8 cellular contexts compared by ENCODE assay signal in the genomic region with DNA sequence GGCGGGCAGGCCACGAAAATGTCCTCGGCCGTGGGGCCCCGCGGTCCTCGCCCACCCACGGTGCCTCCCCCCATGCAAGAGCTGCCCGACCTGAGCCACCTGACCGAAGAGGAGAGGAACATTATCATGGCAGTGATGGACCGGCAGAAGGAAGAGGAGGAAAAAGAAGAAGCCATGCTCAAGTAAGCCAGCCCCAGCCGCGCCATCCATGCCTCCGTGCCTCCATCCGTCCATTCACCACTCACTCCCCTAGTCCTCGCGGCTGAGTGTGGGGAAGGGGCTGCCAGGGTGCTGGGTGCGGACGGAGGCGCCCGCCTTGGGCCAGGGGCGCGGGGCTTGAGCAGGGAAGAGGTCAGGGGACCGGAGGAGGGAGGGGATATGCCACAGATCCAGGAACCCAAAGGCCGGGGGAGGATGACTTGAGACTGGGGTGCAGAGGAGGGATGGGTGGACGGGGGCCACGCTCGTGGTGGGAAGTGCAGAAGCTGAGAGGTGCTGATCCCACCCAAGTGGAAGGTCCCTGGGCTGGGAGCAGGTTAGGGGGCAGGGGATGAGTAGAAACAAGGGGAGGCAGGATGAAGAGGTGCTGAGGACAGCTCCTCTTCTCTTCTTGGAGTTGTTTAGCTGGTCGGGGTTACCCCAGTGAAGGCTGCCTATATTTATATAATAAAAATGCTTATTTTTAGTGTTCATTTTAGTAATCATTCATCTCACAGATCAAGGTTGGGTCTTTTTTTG. TPM values are rescaled to one million over a fixed set of nuclear protein-coding genes. Genes with fewer than 3 reads are reported as not detected.
DNase-seq lines count a peak whose midpoint lies in the region; ATAC-seq, FAIRE-seq and TF ChIP-seq lines count a peak whose summit lies in the region.

No MANE protein-coding gene starts in this region.

- TF ChIP-seq EP300 in H1 (IDR thresholded peaks at IDR 0.05; ENCODE audit: borderline replicate concordance in 1 of 2, low read depth in 2 of 2, low read length in 2 of 2) = no peak

- H4K8ac ChIP-seq in H1 (ENCODE audit: extremely low read depth, insufficient read depth, low read length) = peak overlapping the region; percentile 85; the same call in 1 of the 2 replicates

- H2AFZ ChIP-seq in H1 (ENCODE audit: low read length) = peak overlapping the region; percentile 78; the same call in 1 of the 2 replicates

- H4K5ac ChIP-seq in H1 (ENCODE audit: insufficient read length, low read depth, low read length) = no peak overlapping the region

- H3K27ac ChIP-seq in H1 (ENCODE audit: low read depth, low read length) = no peak overlapping the region

- no peak overlapping the region for H2AK5ac ChIP-seq in H1 (ENCODE audit: low read depth, low read length)

- H2BK5ac ChIP-seq in H1 (ENCODE audit: low read depth, low read length) = peak overlapping the region; percentile 63; the same call in 1 of the 2 replicates

- H3K14ac ChIP-seq in H1 (ENCODE audit: insufficient read length) = no peak overlapping the region

- no peaks in the 10 kb centered on the region for H3K79me1 ChIP-seq in H1 (ENCODE audit: low read depth, low read length)

- peak overlapping the region; percentile 81 to 91 for H3K4me2 ChIP-seq in H1 (ENCODE audit: insufficient read depth in 1 of 2, low read depth in 2 of 2, low read length in 2 of 2)

- H2BK15ac ChIP-seq in H1 (ENCODE audit: low read length) = no peak overlapping the region

- peaks cover 0 to 6% (median 1%) of the 10 kb centered on the region in 4 experiments; a peak in 2 of 7 replicates for H3K27me3 ChIP-seq in H1 (replicated peaks in 1 of 4; ENCODE audit: control insufficient read depth in 3 of 4, extremely low read depth in 1 of 4, insufficient read depth in 3 of 4, low read length in 3 of 4)

- POLR2A ChIA-PET in H1 (lab: Charles Lee; ENCODE audit: partially characterized antibody) = no interaction called here

- H2BK120ac ChIP-seq in H1 (replicated peaks; ENCODE audit: low read depth, low read length) = no peak overlapping the region

- H3K9me3 ChIP-seq in H1 (ENCODE audit: insufficient read depth in 2 of 2, low read depth in 1 of 2, low read length in 1 of 2) = no peaks in the 10 kb centered on the region

- peak overlapping the region; percentile 88 to 92 (median 90) for H3K4me3 ChIP-seq in H1 (ENCODE audit: extremely low read depth in 1 of 4, insufficient read depth in 2 of 4, low read depth in 3 of 4, low read length in 4 of 4)

- no peaks in the 10 kb centered on the region for H4K20me1 ChIP-seq in H1 (replicated peaks in 1 of 2; ENCODE audit: control insufficient read depth in 1 of 2, insufficient read depth in 2 of 2, low read length in 2 of 2)

- no peak for TF ChIP-seq CTCF in H1 (IDR thresholded peaks at IDR 0.05; ENCODE audit: control extremely low read depth in 1 of 3, insufficient read depth in 1 of 3, low read depth in 1 of 3, low read length in 3 of 3)

- WGBS in H1 (ENCODE audit: extremely low coverage in 1 of 2, insufficient coverage in 1 of 2, insufficient read length in 1 of 2, insufficient replicate concordance in 2 of 2, low coverage in 1 of 2, low lambda C conversion rate in 2 of 2, missing lambda C conversion rate in 1 of 2), 2 experiments = 3% methylated on average over 26 of the region's 29 CpGs; no CpG with 5 or more reads in 1 of the 2 experiments

- H3K36me3 ChIP-seq in H1 (ENCODE audit: control insufficient read depth in 2 of 4, insufficient read depth in 4 of 4, low read length in 3 of 4) = no peaks in the 10 kb centered on the region; a peak in 1 of 8 replicates

- CTCF ChIA-PET in H1 (lab: Charles Lee; ENCODE audit: partially characterized antibody) = interaction anchor here (1.1 kb wide), 1 partner anchor 182 kb away, joined by 3 read pairs; no protein-coding TSS in a partner anchor

- H3K23me2 ChIP-seq in H1 (ENCODE audit: low read depth, low read length) = peaks cover 8% of the 10 kb centered on the region; the same call in 1 of the 2 replicates

- DNase-seq in GM03348 (ENCODE audit: low spot score) (peak; percentile 54), H1 (ENCODE audit: low read depth in 1 of 2, low spot score in 2 of 2) (peak in 1 of 2 experiments; percentile 66), posterior vena cava (ENCODE audit: low spot score) (peak; percentile 72), NCI-H526 (lab: John Stamatoyannopoulos, UW) (no peak), GM19238 (ENCODE audit: insufficient read length, low spot score) (no peak)
- DNase-seq in stimulated activated CD4-positive, alpha-beta T cell treated with anti-CD3 and anti-CD28 coated beads, Interleukin-4, amount 100 ng/mL, for 1 hour = no peak

- peaks cover 0 to 3% (median 0%) of the 10 kb centered on the region in 4 experiments; a peak in 2 of 7 replicates for H3K4me1 ChIP-seq in H1 (replicated peaks in 1 of 4; ENCODE audit: control insufficient read depth in 3 of 4, insufficient read depth in 4 of 4, low read length in 3 of 4)

- ATAC-seq in HG03159 (IDR thresholded peaks at IDR 0.05; ENCODE audit: unreplicated experiment) = peak; percentile 22
- ATAC-seq in GM21360 (IDR thresholded peaks at IDR 0.05; ENCODE audit: unreplicated experiment) = no peak

- FAIRE-seq in H1 (lab: Jason Lieb, UNC) = no peak

- TF ChIP-seq POLR2A in H1 (IDR thresholded peaks at IDR 0.05; ENCODE audit: control extremely low read depth in 1 of 2, low read depth in 2 of 2, low read length in 2 of 2) = no peak

- H3K23ac ChIP-seq in H1 (ENCODE audit: insufficient read length) = no peak overlapping the region

- H4K91ac ChIP-seq in H1 (replicated peaks; ENCODE audit: insufficient read length, low read length) = no peak overlapping the region

- no peaks in the 10 kb centered on the region for H3K79me2 ChIP-seq in H1 (ENCODE audit: control insufficient read depth in 1 of 2, insufficient read depth in 2 of 2, low read length in 2 of 2)

- peak overlapping the region; percentile 50; the same call in 1 of the 2 replicates for H2BK12ac ChIP-seq in H1 (ENCODE audit: low read depth, low read length)

- H3K9ac ChIP-seq in H1 (replicated peaks in 1 of 4; ENCODE audit: extremely low read depth in 1 of 4, low read depth in 3 of 4, low read length in 3 of 4) = peak overlapping the region; percentile 39 to 62 (median 54); a peak in 6 of 7 replicates

- peak overlapping the region; percentile 60; the same call in 1 of the 2 replicates for H3K18ac ChIP-seq in H1 (ENCODE audit: extremely low read depth, low read length)

- intact Hi-C loops in posterior vena cava (cut with DNase I) = no loop called here

- H2BK20ac ChIP-seq in H1 (ENCODE audit: low read length) = no peak overlapping the region

- TF ChIP-seq RAD21 in H1 (IDR thresholded peaks at IDR 0.05 in 1 of 2, conservative IDR thresholded peaks at IDR 0.05 in 1 of 2; ENCODE audit: low read depth in 2 of 2, low read length in 2 of 2) = no peak

- no peak overlapping the region for H3K56ac ChIP-seq in H1 (replicated peaks; ENCODE audit: insufficient read length, low read depth, low read length)

- H3K4ac ChIP-seq in H1 (replicated peaks; ENCODE audit: insufficient read length, low read depth, low read length) = no peak overlapping the region

TF ChIP-seq in H1, 55 proteins besides CTCF, POLR2A, EP300 and RAD21:
- peak; percentile 58 for TF ChIP-seq ASH2L (IDR thresholded peaks at IDR 0.05; ENCODE audit: low read length)
- TF ChIP-seq PHF8 (conservative IDR thresholded peaks at IDR 0.05; ENCODE audit: low read depth, low read length) = peak; percentile 29; the same call in 1 of the 2 replicates
- TF ChIP-seq KDM4A (IDR thresholded peaks at IDR 0.05; ENCODE audit: low read depth, low read length, severe bottlenecking) = peak; percentile 96
- TF ChIP-seq NRF1 (IDR thresholded peaks at IDR 0.05; ENCODE audit: low read depth, low read length) = no peak

RNA-seq across cellular contexts. Expression of gene RIMS1, which starts 0.8 kb away (rescaled TPM):
- total RNA-seq in H1 (2021; fragmentation: NEBNext Ultra II Directional; extraction: Animal tissue kit (Norgen Biotek cat#: 25700)) = 2.3 TPM in 2 replicates
- 0.35 and 0.63 TPM in 2 replicates for polyA plus RNA-seq in H1 (2011; rRNA removed)
- polyA plus RNA-seq in H1 (2011; cell fraction: cytosol; rRNA removed) = 0.66 TPM
- 0.98 TPM for polyA plus RNA-seq in H1 (2011; cell fraction: nucleus; rRNA removed)
- polyA plus RNA-seq in H1 (2012, experiment 1 of 2) = 0.87 to 1.8 TPM (median 1.1 TPM) in 4 replicates
- polyA plus RNA-seq in H1 (2012, experiment 2 of 2) = 0.21 TPM
- 0.75 TPM for polyA plus RNA-seq in H1 (2013, experiment 1 of 2)
- 0.66 TPM for polyA plus RNA-seq in H1 (2013, experiment 2 of 2)
- 7.7 and 12.1 TPM in 2 replicates for polyA minus RNA-seq in H1 (2011; rRNA and poly(A)+ RNA removed)
- polyA minus RNA-seq in H1 (2011; cell fraction: cytosol; rRNA and poly(A)+ RNA removed) = 3.0 TPM
- 14.7 TPM for polyA minus RNA-seq in H1 (2011; cell fraction: nucleus; rRNA and poly(A)+ RNA removed)
- total RNA-seq in posterior vena cava = 10 to 100 TPM; 23.0 to 37.5 TPM

Comparison
In these comparisons a context has a peak if more than half of its experiments do, and no peak if none do; other contexts are left out.
1. DNase-seq: peak in GM03348 (single experiment) and posterior vena cava (single experiment); none in NCI-H526 (0 of 2), GM19238 (single experiment) and stimulated activated CD4-positive, alpha-beta T cell treated with anti-CD3 and anti-CD28 coated beads, Interleukin-4, amount 100 ng/mL, for 1 hour (single experiment).